19 cellular contexts compared by ENCODE assay signal in the genomic region with DNA sequence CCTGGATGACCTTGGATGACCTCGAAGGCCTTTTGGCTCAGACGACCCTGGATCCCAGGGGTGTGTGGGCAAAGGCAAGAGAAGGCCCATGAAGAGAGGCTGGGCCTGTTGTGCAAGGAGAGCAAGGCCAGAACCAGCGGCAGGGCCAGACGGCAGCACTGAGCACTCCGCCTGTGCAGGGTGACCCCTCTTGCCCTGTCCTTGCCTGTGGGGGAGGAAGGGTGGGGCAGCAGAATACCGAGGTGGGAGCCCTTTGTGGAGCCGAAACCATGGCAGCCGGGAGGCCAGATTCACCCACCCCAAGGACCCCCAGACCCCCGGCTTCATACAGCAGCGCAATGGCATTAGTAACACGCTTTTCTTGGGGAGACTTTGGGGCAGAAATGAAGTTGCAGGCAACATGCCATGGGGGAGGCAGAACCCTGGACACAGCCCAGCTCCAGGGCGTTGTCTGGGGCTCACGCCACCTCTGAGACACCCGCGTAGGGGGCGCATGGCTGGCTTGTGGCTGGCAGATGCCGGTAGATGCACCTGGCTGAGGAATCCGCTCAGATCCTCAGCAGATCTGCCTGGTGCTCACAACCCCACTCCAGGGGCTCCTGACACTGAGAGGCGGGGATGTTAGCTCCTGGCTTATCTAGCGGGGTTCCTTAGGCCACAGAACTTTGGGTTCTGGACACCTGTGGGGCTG.
"Had no signal": no experiment of that assay in that cellular context is flagged by ENCODE, and none has a peak within 500 bp of the region (broad histone marks: within the 10 kb centered on the region; RNA-seq: fewer than 3 reads in every experiment).

No MANE protein-coding gene starts in this region.

- H3K36me3 ChIP-seq: cardiac muscle cell, gastrocnemius medialis, ovary, tibial artery had no signal

- H3K4me1 Mint-ChIP-seq: activated naive CD8-positive, alpha-beta T cell treated with anti-CD3 and anti-CD28 coated beads, Interleukin-2, amount 50 U/mL, for 24 hours had no signal

- H3K27me3 ChIP-seq: cardiac muscle cell, hepatocyte, ovary had no signal

- H3K36me3 Mint-ChIP-seq: stimulated activated memory B cell treated with anti-CD40 and anti-IgM and Interleukin-4, amounts not matched to agents 10 μg/mL and 1 μg/mL and 100 μg/mL, for 72 hours had no signal

- H3K4me2 ChIP-seq: hepatocyte, SK-N-SH, smooth muscle cell had no signal

- H3K9ac ChIP-seq: SK-N-SH had no signal

- H3K9me3 Mint-ChIP-seq: activated naive CD8-positive, alpha-beta T cell treated with anti-CD3 and anti-CD28 coated beads, Interleukin-2, amount 50 U/mL, for 24 hours; activated T-helper 1 cell treated with anti-CD3 and anti-CD28 coated beads, Interleukin-12 subunit alpha, Interleukin-12 subunit beta, Interleukin-2, Interleukin-4 antibody, amounts not matched to agents 30 ng/mL and 10 ng/mL and 1 ng/mL, durations not matched to agents 14 hours and 24 hours and 36 hours; nephron had no signal

- H3K27me3 Mint-ChIP-seq: activated CD4-positive, alpha-beta T cell treated with anti-CD3 and anti-CD28 coated beads for 36 hours had no signal

- ATAC-seq: activated CD4-positive, alpha-beta T cell treated with anti-CD3 and anti-CD28 coated beads for 36 hours; activated CD8-positive, alpha-beta T cell treated with anti-CD3 and anti-CD28 coated beads, Interleukin-2, amount 10 ng/mL, durations not matched to agents 7 days and 5 days; activated naive CD8-positive, alpha-beta T cell treated with anti-CD3 and anti-CD28 coated beads, Interleukin-2, amount 50 U/mL, for 24 hours; gastrocnemius medialis; stimulated activated memory B cell treated with anti-CD40 and anti-IgM and Interleukin-4, amounts not matched to agents 10 μg/mL and 1 μg/mL and 100 μg/mL, for 72 hours had no signal

- H3K4me1 ChIP-seq: gastrocnemius medialis had no signal

- H3K9me3 ChIP-seq: gastrocnemius medialis, ovary, SK-N-SH, tibial artery had no signal

- H2AFZ ChIP-seq: hepatocyte had no signal

- H3K4me3 Mint-ChIP-seq: activated CD4-positive, alpha-beta T cell treated with anti-CD3 and anti-CD28 coated beads for 36 hours; activated CD8-positive, alpha-beta T cell treated with anti-CD3 and anti-CD28 coated beads, Interleukin-2, amount 10 ng/mL, durations not matched to agents 7 days and 5 days; activated naive CD8-positive, alpha-beta T cell treated with anti-CD3 and anti-CD28 coated beads, Interleukin-2, amount 50 U/mL, for 24 hours; activated T-helper 1 cell treated with anti-CD3 and anti-CD28 coated beads, Interleukin-12 subunit alpha, Interleukin-12 subunit beta, Interleukin-2, Interleukin-4 antibody, amounts not matched to agents 30 ng/mL and 10 ng/mL and 1 ng/mL, durations not matched to agents 14 hours and 24 hours and 36 hours; nephron; stimulated activated memory B cell treated with anti-CD40 and anti-IgM and Interleukin-4, amounts not matched to agents 10 μg/mL and 1 μg/mL and 100 μg/mL, for 72 hours had no signal

- DNase-seq: activated CD4-positive, alpha-beta T cell treated with anti-CD3 and anti-CD28 coated beads for 36 hours; activated CD8-positive, alpha-beta T cell treated with anti-CD3 and anti-CD28 coated beads, Interleukin-2, amount 10 ng/mL, durations not matched to agents 7 days and 5 days; activated naive CD4-positive, alpha-beta T cell treated with Interleukin-2 at 50 U/mL for 16 hours; activated naive CD8-positive, alpha-beta T cell treated with anti-CD3 and anti-CD28 coated beads, Interleukin-2, amount 50 U/mL, for 24 hours; effector CD8-positive, alpha-beta T cell; gastrocnemius medialis; SK-N-SH; stimulated activated CD4-positive, alpha-beta T cell treated with anti-CD3 and anti-CD28 coated beads, Interleukin-1b, Interleukin-23, amount 100 ng/mL, for 48 hours; T-helper 1 cell had no signal

- H3K4me3 ChIP-seq: cardiac muscle cell, coronary artery, gastrocnemius medialis, hepatocyte, ovary, smooth muscle cell, tibial artery had no signal

- H3K27ac ChIP-seq: cardiac muscle cell, coronary artery, gastrocnemius medialis, hepatocyte, ovary, tibial artery, VCaP had no signal

- H3K27ac Mint-ChIP-seq: activated CD4-positive, alpha-beta T cell treated with anti-CD3 and anti-CD28 coated beads for 36 hours; activated CD8-positive, alpha-beta T cell treated with anti-CD3 and anti-CD28 coated beads, Interleukin-2, amount 10 ng/mL, durations not matched to agents 7 days and 5 days; activated naive CD8-positive, alpha-beta T cell treated with anti-CD3 and anti-CD28 coated beads, Interleukin-2, amount 50 U/mL, for 24 hours; activated T-helper 1 cell treated with anti-CD3 and anti-CD28 coated beads, Interleukin-12 subunit alpha, Interleukin-12 subunit beta, Interleukin-2, Interleukin-4 antibody, amounts not matched to agents 30 ng/mL and 10 ng/mL and 1 ng/mL, durations not matched to agents 14 hours and 24 hours and 36 hours; nephron; stimulated activated memory B cell treated with anti-CD40 and anti-IgM and Interleukin-4, amounts not matched to agents 10 μg/mL and 1 μg/mL and 100 μg/mL, for 72 hours had no signal
